In the genomic region with DNA sequence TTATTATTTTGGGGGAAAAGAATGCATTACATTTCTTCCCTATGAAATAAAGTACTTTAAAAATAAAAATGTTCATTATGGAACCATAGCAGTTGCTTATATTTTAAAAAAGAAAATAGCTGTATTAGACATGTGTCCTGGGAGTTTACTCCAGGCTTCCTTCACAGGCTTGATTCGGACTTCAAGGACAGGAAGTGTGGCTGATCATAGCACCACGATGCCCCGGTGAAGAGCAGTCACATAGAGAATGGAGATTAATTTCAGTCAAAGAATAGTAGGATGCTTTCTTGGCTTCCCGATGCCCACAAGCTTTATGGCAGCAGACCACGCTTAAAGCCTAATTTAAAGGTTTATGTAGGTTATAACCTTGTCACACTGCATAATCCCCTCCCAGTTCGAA, we compare ENCODE assay signal across 31 cellular contexts.
"Had no signal": no experiment of that assay in that cellular context is flagged by ENCODE, and none has a peak within 500 bp of the region (broad histone marks: within the 10 kb centered on the region; RNA-seq: fewer than 3 reads in every experiment).

No MANE protein-coding gene starts in this region.

- FAIRE-seq: endothelial cell of umbilical vein, keratinocyte, TTC549 had no signal

- H3K27me3 ChIP-seq: adrenal gland, body of pancreas, colonic mucosa, suprapubic skin, upper lobe of right lung had no signal

- DNase-seq: activated CD4-positive, alpha-beta memory T cell treated with anti-CD3 and anti-CD28 coated beads for 36 hours; activated CD4-positive, alpha-beta T cell treated with anti-CD3 and anti-CD28 coated beads for 48 hours; activated effector memory CD4-positive, alpha-beta T cell treated with Interleukin-2 at 50 U/mL for 16 hours; activated naive CD4-positive, alpha-beta T cell treated with anti-CD3 and anti-CD28 coated beads for 36 hours; activated naive CD8-positive, alpha-beta T cell treated with anti-CD3 and anti-CD28 coated beads for 36 hours; adrenal gland; aorta; body of pancreas; colonic mucosa; effector memory CD4-positive, alpha-beta T cell; heart left ventricle; left cardiac atrium; left ventricle myocardium superior; posterior cingulate gyrus; right cardiac atrium; stimulated activated CD4-positive, alpha-beta T cell treated with anti-CD3 and anti-CD28 coated beads, Interleukin-15, amount 100 ng/mL, for 24 hours; stimulated activated CD4-positive, alpha-beta T cell treated with anti-CD3 and anti-CD28 coated beads, Interleukin-2, amount 100 ng/mL, for 24 hours; stimulated activated naive B cell treated with anti-CD40 and anti-IgM and Interleukin-4, amounts not matched to agents 10 μg/mL and 1 μg/mL and 100 μg/mL, for 72 hours; stomach; T-helper 9 cell; tibial artery; upper lobe of right lung had no signal

- ATAC-seq: activated CD4-positive, CD25-positive, alpha-beta regulatory T cell treated with anti-CD3 and anti-CD28 coated beads, Interleukin-2, amount 50 U/mL, for 24 hours; body of pancreas; gastroesophageal sphincter; heart left ventricle; left cardiac atrium; left ventricle myocardium superior; right cardiac atrium; stimulated activated naive B cell treated with anti-CD40 and anti-IgM and Interleukin-4, amounts not matched to agents 10 μg/mL and 1 μg/mL and 100 μg/mL, for 72 hours; upper lobe of right lung had no signal

- H3K9me3 Mint-ChIP-seq: activated CD4-positive, alpha-beta memory T cell treated with anti-CD3 and anti-CD28 coated beads for 36 hours; activated naive CD4-positive, alpha-beta T cell treated with anti-CD3 and anti-CD28 coated beads for 36 hours; activated naive CD8-positive, alpha-beta T cell treated with anti-CD3 and anti-CD28 coated beads for 36 hours; nephron; stimulated activated naive B cell treated with anti-CD40 and anti-IgM and Interleukin-4, amounts not matched to agents 10 μg/mL and 1 μg/mL and 100 μg/mL, for 72 hours; T-helper 1 cell treated with Interleukin-12 subunit alpha and Interleukin-12 subunit beta and Interleukin-4 antibody, amounts not matched to agents 30 μg/mL and 1 μg/mL, for 36 hours had no signal

- H3K36me3 Mint-ChIP-seq: activated CD4-positive, alpha-beta memory T cell treated with anti-CD3 and anti-CD28 coated beads for 36 hours; activated naive CD8-positive, alpha-beta T cell treated with anti-CD3 and anti-CD28 coated beads for 36 hours; stimulated activated naive B cell treated with anti-CD40 and anti-IgM and Interleukin-4, amounts not matched to agents 10 μg/mL and 1 μg/mL and 100 μg/mL, for 72 hours had no signal

- H3K27ac ChIP-seq: adrenal gland, body of pancreas, colonic mucosa, gastroesophageal sphincter, heart left ventricle, stomach, suprapubic skin, tibial artery, upper lobe of right lung, VCaP had no signal

- H3K4me3 Mint-ChIP-seq: activated CD4-positive, alpha-beta memory T cell treated with anti-CD3 and anti-CD28 coated beads for 36 hours; activated naive CD4-positive, alpha-beta T cell treated with anti-CD3 and anti-CD28 coated beads for 36 hours; activated naive CD8-positive, alpha-beta T cell treated with anti-CD3 and anti-CD28 coated beads for 36 hours; nephron; stimulated activated naive B cell treated with anti-CD40 and anti-IgM and Interleukin-4, amounts not matched to agents 10 μg/mL and 1 μg/mL and 100 μg/mL, for 72 hours; T-helper 1 cell treated with Interleukin-12 subunit alpha and Interleukin-12 subunit beta and Interleukin-4 antibody, amounts not matched to agents 30 μg/mL and 1 μg/mL, for 36 hours had no signal

- H3K27ac Mint-ChIP-seq: activated CD4-positive, alpha-beta memory T cell treated with anti-CD3 and anti-CD28 coated beads for 36 hours; activated naive CD4-positive, alpha-beta T cell treated with anti-CD3 and anti-CD28 coated beads for 36 hours; activated naive CD8-positive, alpha-beta T cell treated with anti-CD3 and anti-CD28 coated beads for 36 hours; nephron; stimulated activated naive B cell treated with anti-CD40 and anti-IgM and Interleukin-4, amounts not matched to agents 10 μg/mL and 1 μg/mL and 100 μg/mL, for 72 hours; T-helper 1 cell treated with Interleukin-12 subunit alpha and Interleukin-12 subunit beta and Interleukin-4 antibody, amounts not matched to agents 30 μg/mL and 1 μg/mL, for 36 hours had no signal

- H3K27me3 Mint-ChIP-seq: activated CD4-positive, alpha-beta memory T cell treated with anti-CD3 and anti-CD28 coated beads for 36 hours had no signal

- H3K4me3 ChIP-seq: adrenal gland, body of pancreas, colonic mucosa, gastroesophageal sphincter, heart left ventricle, stomach, suprapubic skin, tibial artery, upper lobe of right lung had no signal

- H3K4me1 Mint-ChIP-seq: activated naive CD8-positive, alpha-beta T cell treated with anti-CD3 and anti-CD28 coated beads for 36 hours; nephron; stimulated activated naive B cell treated with anti-CD40 and anti-IgM and Interleukin-4, amounts not matched to agents 10 μg/mL and 1 μg/mL and 100 μg/mL, for 72 hours had no signal

- H3K4me1 ChIP-seq: adrenal gland, body of pancreas, colonic mucosa, gastroesophageal sphincter, heart left ventricle, stomach, tibial artery, upper lobe of right lung had no signal

- H3K9me3 ChIP-seq: adrenal gland, body of pancreas, colonic mucosa, suprapubic skin, upper lobe of right lung had no signal

- H3K36me3 ChIP-seq: adrenal gland, colonic mucosa, gastroesophageal sphincter, heart left ventricle, stomach, suprapubic skin, tibial artery, upper lobe of right lung had no signal
